Comparison of ENCODE assay signal across 24 cellular contexts in genomic region chr15:73782339-73782979, GRCh38. TPM values are rescaled to one million over a fixed set of nuclear protein-coding genes. Genes with fewer than 3 reads are reported as not detected.
DNase-seq lines count a peak whose midpoint lies in the region; ATAC-seq and TF ChIP-seq lines count a peak whose summit lies in the region.
"Had no signal": no experiment of that assay in that cellular context is flagged by ENCODE, and none has a peak within 500 bp of the region (broad histone marks: within the 10 kb centered on the region; RNA-seq: fewer than 3 reads in every experiment).

No MANE protein-coding gene starts in this region.

- ATAC-seq in GM18873 (IDR thresholded peaks at IDR 0.05; ENCODE audit: low FRiP score, unreplicated experiment) (no peak), gastrocnemius medialis (no peak)
- ATAC-seq: activated CD8-positive, alpha-beta T cell treated with anti-CD3 and anti-CD28 coated beads for 36 hours; Panc1; stimulated activated memory B cell treated with anti-CD40 and anti-IgM and Interleukin-4, amounts not matched to agents 10 μg/mL and 1 μg/mL and 100 μg/mL, for 72 hours; upper lobe of right lung had no signal

- H3K27ac ChIP-seq in gastrocnemius medialis = no peak overlapping the region
- H3K27ac ChIP-seq: BLaER1, GM23248, ovary, upper lobe of right lung had no signal

- H3K4me3 ChIP-seq in fibroblast of the aortic adventitia (ENCODE audit: low read depth, low read length) = no peak overlapping the region
- no peak overlapping the region for H3K4me3 ChIP-seq in gastrocnemius medialis
- H3K4me3 ChIP-seq: BLaER1, GM23248, ovary, upper lobe of right lung had no signal

- H3K36me3 ChIP-seq in gastrocnemius medialis = no peaks in the 10 kb centered on the region
- H3K36me3 ChIP-seq: BLaER1, ovary, upper lobe of right lung had no signal

- H3K4me1 ChIP-seq in gastrocnemius medialis = no peaks in the 10 kb centered on the region
- H3K4me1 ChIP-seq: upper lobe of right lung had no signal

- no peaks in the 10 kb centered on the region for H3K27me3 ChIP-seq in gastrocnemius medialis
- H3K27me3 ChIP-seq: BLaER1, ovary, upper lobe of right lung had no signal

- DNase-seq in DMS79 (lab: John Stamatoyannopoulos, UW) = peak; percentile 70
- peak; percentile 56 for DNase-seq in NCI-H1092 (lab: John Stamatoyannopoulos, UW)
- peak; percentile 37 for DNase-seq in NCI-H82 treated with DMSO at 0.1 percent for 48 hours (lab: John Stamatoyannopoulos, UW; ENCODE audit: unreplicated experiment)
- DNase-seq in fibroblast of the aortic adventitia (ENCODE audit: low read depth) = peak; percentile 24
- DNase-seq in activated CD4-positive, alpha-beta T cell treated with anti-CD3 and anti-CD28 coated beads, Interleukin-2, amount 50 U/mL, for 1 hour = no peak
- no peak for DNase-seq in gastrocnemius medialis
- DNase-seq: activated CD4-positive, alpha-beta T cell treated with anti-CD3 and anti-CD28 coated beads for 1 hour; activated CD8-positive, alpha-beta T cell treated with anti-CD3 and anti-CD28 coated beads for 36 hours; amygdala; GDM1; GM23248; HFFc6; hypothalamus; KBM-7; mammary epithelial cell; NCI-H1436; NCI-H526 treated with DMSO at 0.1 percent for 48 hours; ovary; SHP77 treated with DMSO at 0.1 percent for 48 hours; upper lobe of right lung had no signal

- no peak for TF ChIP-seq POLR2A in gastrocnemius medialis (IDR thresholded peaks at IDR 0.05)

- in situ Hi-C loops in gastrocnemius medialis (cut with MboI; ENCODE audit: low sequenced_read_pairs in 4 of 4) = no loop called here

- intact Hi-C loops in gastrocnemius medialis (cut with DNase I; ENCODE audit: low total_unique reads) = no loop called here

- no peaks in the 10 kb centered on the region for H3K9me3 ChIP-seq in gastrocnemius medialis
- H3K9me3 ChIP-seq: BLaER1, ovary, upper lobe of right lung had no signal

- TF ChIP-seq CTCF in fibroblast of the aortic adventitia (IDR thresholded peaks at IDR 0.05; ENCODE audit: insufficient read depth, low read length) = no peak
- no peak for TF ChIP-seq CTCF in gastrocnemius medialis (IDR thresholded peaks at IDR 0.05 in 4 of 5, conservative IDR thresholded peaks at IDR 0.05 in 1 of 5)

RNA-seq across cellular contexts. Expression of gene INSYN1, which starts 29.3 kb away (rescaled TPM):
- total RNA-seq in fibroblast of the aortic adventitia (ENCODE audit: low replicate concordance) (1.2 and 5.5 TPM in 2 replicates), gastrocnemius medialis (10 to 100 TPM in 1 of 4 donors, 1 to 10 TPM in 3; 2.7 to 11.6 (median 7.7) TPM)
- total RNA-seq: activated CD8-positive, alpha-beta T cell treated with anti-CD3 and anti-CD28 coated beads for 36 hours had no signal

Comparison
In these comparisons a context has a peak if more than half of its experiments do, and no peak if none do; other contexts are left out.
1. DNase-seq: peak in DMS79 (single experiment), NCI-H1092 (single experiment), NCI-H82 treated with DMSO at 0.1 percent for 48 hours (single experiment) and fibroblast of the aortic adventitia (single experiment); none in activated CD4-positive, alpha-beta T cell treated with anti-CD3 and anti-CD28 coated beads, Interleukin-2, amount 50 U/mL, for 1 hour (single experiment) and gastrocnemius medialis (0 of 2).